28 cellular contexts compared by ENCODE assay signal in genomic region chr7:149815661-149816266, GRCh38. TPM values are rescaled to one million over a fixed set of nuclear protein-coding genes. Genes with fewer than 3 reads are reported as not detected.
"Had no signal": no experiment of that assay in that cellular context is flagged by ENCODE, and none has a peak within 500 bp of the region (broad histone marks: within the 10 kb centered on the region; RNA-seq: fewer than 3 reads in every experiment).

No MANE protein-coding gene starts in this region.

- H3K4me1 ChIP-seq: gastroesophageal sphincter, left lung, suprapubic skin, tibial artery, upper lobe of right lung had no signal

- H3K27ac ChIP-seq: brain microvascular endothelial cell, gastroesophageal sphincter, hepatocyte, left lung, suprapubic skin, tibial artery, upper lobe of right lung had no signal

- H2AFZ ChIP-seq: hepatocyte had no signal

- H3K36me3 ChIP-seq: brain microvascular endothelial cell, gastroesophageal sphincter, left lung, suprapubic skin, tibial artery, upper lobe of right lung had no signal

- H3K9me3 ChIP-seq: gastroesophageal sphincter, left lung, mucosa of descending colon, suprapubic skin, tibial artery, upper lobe of right lung had no signal

- H3K27me3 ChIP-seq: brain microvascular endothelial cell, hepatocyte, upper lobe of right lung had no signal

- H3K4me2 ChIP-seq: hepatocyte had no signal

- ATAC-seq: effector memory CD8-positive, alpha-beta T cell; gastroesophageal sphincter; left lung; mucosa of descending colon; natural killer cell treated with Interleukin-12 subunit alpha and Interleukin-12 subunit beta and Interleukin-15 and Interleukin-18, amount 100 ng/mL, for 72 hours; stimulated activated naive B cell treated with anti-CD40 and anti-IgM and Interleukin-4, amounts not matched to agents 10 μg/mL and 1 μg/mL and 100 μg/mL, for 72 hours; upper lobe of right lung had no signal

- FAIRE-seq: astrocyte, endothelial cell of umbilical vein, keratinocyte had no signal

- H3K4me3 ChIP-seq: gastroesophageal sphincter, hepatocyte, left lung, mucosa of descending colon, suprapubic skin, tibial artery, upper lobe of right lung had no signal

- DNase-seq: activated CD4-positive, alpha-beta memory T cell treated with anti-CD3 and anti-CD28 coated beads for 36 hours; activated CD4-positive, alpha-beta T cell treated with anti-CD3 and anti-CD28 coated beads, Interleukin-2, amount 10 ng/mL, durations not matched to agents 24 days and 14 days; activated CD4-positive, CD25-positive, alpha-beta regulatory T cell treated with anti-CD3 and anti-CD28 coated beads, Interleukin-2, amount 50 U/mL, for 72 hours; activated CD8-positive, alpha-beta memory T cell treated with anti-CD3 and anti-CD28 coated beads, Interleukin-2, amount 50 U/mL, for 4 hours; activated gamma-delta T cell; activated naive CD4-positive, alpha-beta T cell treated with anti-CD3 and anti-CD28 coated beads, Interleukin-2, amount 50 U/mL, for 16 hours; activated T-cell treated with anti-CD3 and anti-CD28 coated beads, Interleukin-2, amount 50 U/mL, for 1 hour; amniotic stem cell; brain microvascular endothelial cell; cortex of kidney; effector memory CD8-positive, alpha-beta T cell; stimulated activated CD4-positive, alpha-beta T cell treated with anti-CD3 and anti-CD28 coated beads, Interleukin-15, amount 100 ng/mL, for 24 hours; stimulated activated CD4-positive, alpha-beta T cell treated with anti-CD3 and anti-CD28 coated beads, Interleukin-2, amount 100 ng/mL, for 24 hours; stimulated activated naive B cell treated with anti-CD40 and anti-IgM and Interleukin-4, amounts not matched to agents 10 μg/mL and 1 μg/mL and 100 μg/mL, for 72 hours; T-helper 2 cell; tibial artery; upper lobe of right lung had no signal

RNA-seq across cellular contexts. Expression of gene ZNF467, which starts 42.4 kb away (rescaled TPM):
- total RNA-seq: activated CD8-positive, alpha-beta memory T cell treated with anti-CD3 and anti-CD28 coated beads for 36 hours; osteoblast had no signal
